In genomic region chr16:53605979-53606378, GRCh38 we compare ENCODE assay signal across 18 cellular contexts.
"Had no signal": no experiment of that assay in that cellular context is flagged by ENCODE, and none has a peak within 500 bp of the region (broad histone marks: within the 10 kb centered on the region; RNA-seq: fewer than 3 reads in every experiment).

No MANE protein-coding gene starts in this region.

- H3K9me3 ChIP-seq: MG63, SJSA1 had no signal

- DNase-seq: Karpas-422, KG1, MG63, NCI-H1092, NCI-H1105 treated with DMSO at 0.1 percent for 48 hours, NCI-H1417 treated with DMSO at 0.1 percent for 48 hours, NCI-H146, NCI-H1694 treated with DMSO at 0.1 percent for 48 hours, NCI-H1930, NCI-H2081, NCI-H2107, NCI-H510A, NCI-H774, Right ventricle myocardium superior, RPMI8226, SIG-M5 had no signal

- H3K36me3 ChIP-seq: SJSA1 had no signal

- H3K27ac ChIP-seq: SJSA1, SK-N-MC had no signal

- H3K4me3 ChIP-seq: MG63, SJSA1, SK-N-MC had no signal

- H3K27me3 ChIP-seq: MG63, SJSA1 had no signal

- H3K4me1 ChIP-seq: SJSA1 had no signal
